In genomic region chr16:31487076-31487719, GRCh38 we compare ENCODE assay signal across 8 cellular contexts. TPM values are rescaled to one million over a fixed set of nuclear protein-coding genes. Genes with fewer than 3 reads are reported as not detected.
A peak's percentile ranks its signal among the peaks of the same experiment; 100 is the strongest.
DNase-seq lines count a peak whose midpoint lies in the region; ATAC-seq and TF ChIP-seq lines count a peak whose summit lies in the region.

No MANE protein-coding gene starts in this region.

- H3K36me3 Mint-ChIP-seq in GM23338 (ENCODE audit: low read depth) (peaks cover 15% of the 10 kb centered on the region), activated B cell treated with CpG ODN at 0.5 μM for 24 hours (ENCODE audit: low read depth) (peaks cover 16% of the 10 kb centered on the region)

- no peak overlapping the region for H3K27ac ChIP-seq in GM23338 (ENCODE audit: low read depth)
- no peak overlapping the region for H3K27ac ChIP-seq in smooth muscle cell (ENCODE audit: low read depth)

- peak overlapping the region; percentile 71 for H3K4me3 ChIP-seq in GM23338
- peak overlapping the region; percentile 48 for H3K4me3 ChIP-seq in iPS-11a (ENCODE audit: low read depth, low read length)
- H3K4me3 ChIP-seq in smooth muscle cell: peak overlapping the region; percentile 60

- peaks cover 58% of the 10 kb centered on the region for H3K27me3 Mint-ChIP-seq in GM23338 (ENCODE audit: insufficient read depth, low read depth, poor library complexity)
- peaks cover 7% of the 10 kb centered on the region for H3K27me3 Mint-ChIP-seq in activated B cell treated with CpG ODN at 0.5 μM for 24 hours

- H4K20me1 ChIP-seq in GM23338 (replicated peaks; ENCODE audit: insufficient read depth): no peaks in the 10 kb centered on the region
- H4K20me1 ChIP-seq in smooth muscle cell (ENCODE audit: low read depth): peaks cover 6% of the 10 kb centered on the region

- peaks cover 17% of the 10 kb centered on the region; the same call in 2 of the 3 replicates for H3K4me1 Mint-ChIP-seq in GM23338
- peaks cover 9% of the 10 kb centered on the region for H3K4me1 Mint-ChIP-seq in activated B cell treated with CpG ODN at 0.5 μM for 24 hours

- no peak for DNase-seq in GM23338 (ENCODE audit: low spot score)
- no peak for DNase-seq in activated B cell treated with CpG ODN at 0.5 μM for 24 hours
- DNase-seq in smooth muscle cell (lab: John Stamatoyannopoulos, UW; ENCODE audit: unreplicated experiment): no peak
- no peak for DNase-seq in SK-N-DZ (ENCODE audit: low spot score)
- no peak for DNase-seq in NCI-H524 (lab: John Stamatoyannopoulos, UW)
- no peak for DNase-seq in HEK293T (ENCODE audit: extremely low spot score)

- POLR2A ChIA-PET in activated B cell treated with CpG ODN at 0.5 μM for 24 hours (lab: Charles Lee): interaction anchor here (1.0 to 2.3 kb wide), 5 partner anchors 10 to 29 kb away, joined by 3 to 8 read pairs (median 5); partner anchors contain the start of genes ARMC5 and RUSF1
- POLR2A ChIA-PET in HEK293T (lab: Yijun Ruan, JAX): no interaction called here

- CTCF ChIA-PET in activated B cell treated with CpG ODN at 0.5 μM for 24 hours (lab: Charles Lee) (no interaction called here), HEK293T (lab: Yijun Ruan, JAX) (no interaction called here)

- no peak overlapping the region for H3K9ac ChIP-seq in smooth muscle cell (ENCODE audit: low read depth)

- 14% methylated on average over 48 of the region's 48 CpGs for WGBS in smooth muscle cell (ENCODE audit: low lambda C conversion rate)

- H3K79me2 ChIP-seq in GM23338 (replicated peaks; ENCODE audit: insufficient read depth): no peaks in the 10 kb centered on the region
- no peaks in the 10 kb centered on the region for H3K79me2 ChIP-seq in smooth muscle cell (ENCODE audit: low read depth)

- H3K4me2 ChIP-seq in GM23338 (peak overlapping the region; percentile 88), smooth muscle cell (peak overlapping the region; percentile 99)

- no peaks in the 10 kb centered on the region for H3K36me3 ChIP-seq in GM23338 (ENCODE audit: insufficient read depth)
- H3K36me3 ChIP-seq in smooth muscle cell (ENCODE audit: low read depth): no peaks in the 10 kb centered on the region

- H3K27me3 ChIP-seq in GM23338 (ENCODE audit: insufficient read depth) (peaks cover 64% of the 10 kb centered on the region), smooth muscle cell (ENCODE audit: low read depth) (peaks cover 32% of the 10 kb centered on the region)

- H2AFZ ChIP-seq in GM23338 (peak overlapping the region; percentile 98), smooth muscle cell (ENCODE audit: low read depth) (no peak overlapping the region)

- H3K9me3 Mint-ChIP-seq in GM23338: no peaks in the 10 kb centered on the region; the same call in 2 of the 3 replicates
- no peaks in the 10 kb centered on the region for H3K9me3 Mint-ChIP-seq in activated B cell treated with CpG ODN at 0.5 μM for 24 hours

- H3K4me1 ChIP-seq in GM23338 (ENCODE audit: insufficient read depth) (no peaks in the 10 kb centered on the region; the same call in 1 of the 2 replicates), smooth muscle cell (ENCODE audit: low read depth) (peaks cover 8% of the 10 kb centered on the region)

- no peaks in the 10 kb centered on the region for H3K9me2 ChIP-seq in GM23338 (ENCODE audit: insufficient read depth)

- no peak for TF ChIP-seq CTCF in GM23338 (conservative IDR thresholded peaks at IDR 0.05; ENCODE audit: low read depth in 2 of 2)
- no peak for TF ChIP-seq CTCF in activated B cell treated with CpG ODN at 0.5 μM for 24 hours (IDR thresholded peaks at IDR 0.05)
- no peak for TF ChIP-seq CTCF in smooth muscle cell (IDR thresholded peaks at IDR 0.05; ENCODE audit: borderline replicate concordance, insufficient read depth, poor library complexity, severe bottlenecking)

- intact Hi-C loops in activated B cell treated with CpG ODN at 0.5 μM for 24 hours (cut with micrococcal nuclease): loop anchor here (1.0 to 2.0 kb wide), 3 partner anchors 10 to 28 kb away; partner anchors contain the start of genes ARMC5 and TGFB1I1

- peak; percentile 3 for ATAC-seq in GM23338
- no peak for ATAC-seq in activated B cell treated with CpG ODN at 0.5 μM for 24 hours (ENCODE audit: low read depth)
- ATAC-seq in HG03469 (IDR thresholded peaks at IDR 0.05; ENCODE audit: unreplicated experiment): no peak

- no peak overlapping the region for H3K27ac Mint-ChIP-seq in GM23338
- no peak overlapping the region for H3K27ac Mint-ChIP-seq in activated B cell treated with CpG ODN at 0.5 μM for 24 hours

- no peaks in the 10 kb centered on the region for H3K9me3 ChIP-seq in smooth muscle cell (replicated peaks; ENCODE audit: low read depth)

- H3F3A ChIP-seq in GM23338 (replicated peaks; ENCODE audit: low read depth) (no peaks in the 10 kb centered on the region), smooth muscle cell (ENCODE audit: low read depth) (no peaks in the 10 kb centered on the region)

- peak overlapping the region; percentile 79 for H3K4me3 Mint-ChIP-seq in GM23338
- peak overlapping the region; percentile 86 for H3K4me3 Mint-ChIP-seq in activated B cell treated with CpG ODN at 0.5 μM for 24 hours

TF ChIP-seq in GM23338, 12 proteins besides CTCF, POLR2A, EP300 and RAD21 (continues in another document):
- TF ChIP-seq NANOG (IDR thresholded peaks at IDR 0.05; ENCODE audit: borderline replicate concordance): no peak
- no peak for TF ChIP-seq ZNF331 (CRISPR knock-in tag; IDR thresholded peaks at IDR 0.05; ENCODE audit: low read depth)
- TF ChIP-seq ZNF114 (CRISPR knock-in tag; IDR thresholded peaks at IDR 0.05): no peak
- peak; percentile 70 for TF ChIP-seq EZH2 (IDR thresholded peaks at IDR 0.05; ENCODE audit: low read depth, unreplicated experiment)

TF ChIP-seq in HEK293T, 16 proteins besides CTCF, POLR2A, EP300 and RAD21:
- TF ChIP-seq ZNF384 (IDR thresholded peaks at IDR 0.05): no peak
- no peak for TF ChIP-seq FOXM1 (IDR thresholded peaks at IDR 0.05; ENCODE audit: borderline replicate concordance)
- no peak for TF ChIP-seq TARDBP (IDR thresholded peaks at IDR 0.05)
- no peak for TF ChIP-seq FOXK2 (IDR thresholded peaks at IDR 0.05)
- TF ChIP-seq FOXA1 (IDR thresholded peaks at IDR 0.05): no peak
- TF ChIP-seq CTBP1 (IDR thresholded peaks at IDR 0.05; ENCODE audit: borderline replicate concordance): no peak
- TF ChIP-seq LEF1 (IDR thresholded peaks at IDR 0.05; ENCODE audit: borderline replicate concordance): no peak
- TF ChIP-seq NFRKB (IDR thresholded peaks at IDR 0.05): no peak
- TF ChIP-seq ARNT (IDR thresholded peaks at IDR 0.05): no peak

RNA-seq across cellular contexts. Expression of gene SLC5A2, which starts 4.3 kb away (rescaled TPM):
- total RNA-seq in GM23338 (2014; rRNA removed; shearing (Covaris generic)): 0.66 and 0.76 TPM in 2 replicates
- polyA plus RNA-seq in GM23338 (2016; fragmentation: Nextera tagmentation; extraction: Ambion mirVana): 3.6 and 7.3 TPM in 2 replicates
- total RNA-seq in activated B cell treated with CpG ODN at 0.5 μM for 24 hours: not detected in 2 replicates
- 0.40 TPM in 1 of 2 replicates, not detected in the other for total RNA-seq in smooth muscle cell
- polyA plus RNA-seq in smooth muscle cell: 5.1 and 10.6 TPM in 2 replicates
- 0.09 and 0.36 TPM in 2 replicates for polyA plus RNA-seq in SK-N-DZ (2014; cell fraction: cytosol; rRNA removed)
- 0.15 and 1.3 TPM in 2 replicates for polyA plus RNA-seq in SK-N-DZ (2014; cell fraction: nucleus; rRNA removed)

RNA-seq across cellular contexts. Expression of gene TGFB1I1, which starts 15.2 kb away (rescaled TPM):
- 4.1 and 4.2 TPM in 2 replicates for total RNA-seq in GM23338 (2014; rRNA removed; shearing (Covaris generic))
- polyA plus RNA-seq in GM23338 (2016; fragmentation: Nextera tagmentation; extraction: Ambion mirVana) (3.7 and 4.2 TPM in 2 replicates), smooth muscle cell (203 and 213 TPM in 2 replicates)
- total RNA-seq in activated B cell treated with CpG ODN at 0.5 μM for 24 hours (1.4 and 2.6 TPM in 2 replicates), smooth muscle cell (67.2 and 73.0 TPM in 2 replicates)
- 5.1 and 8.2 TPM in 2 replicates for polyA plus RNA-seq in SK-N-DZ (2014; cell fraction: cytosol; rRNA removed)
- polyA plus RNA-seq in SK-N-DZ (2014; cell fraction: nucleus; rRNA removed): 5.6 and 24.8 TPM in 2 replicates

RNA-seq across cellular contexts. Expression of gene RUSF1, which starts 21.0 kb away (rescaled TPM):
- 26.5 and 36.1 TPM in 2 replicates for total RNA-seq in GM23338 (2014; rRNA removed; shearing (Covaris generic))
- polyA plus RNA-seq in GM23338 (2016; fragmentation: Nextera tagmentation; extraction: Ambion mirVana) (8.4 and 8.9 TPM in 2 replicates), smooth muscle cell (72.1 and 73.7 TPM in 2 replicates)
- total RNA-seq in activated B cell treated with CpG ODN at 0.5 μM for 24 hours (58.6 and 59.7 TPM in 2 replicates), smooth muscle cell (55.9 and 68.7 TPM in 2 replicates)
- 53.3 and 56.4 TPM in 2 replicates for polyA plus RNA-seq in SK-N-DZ (2014; cell fraction: cytosol; rRNA removed)
- polyA plus RNA-seq in SK-N-DZ (2014; cell fraction: nucleus; rRNA removed): 228 and 233 TPM in 2 replicates

RNA-seq across cellular contexts. Expression of gene ARMC5, which starts 27.9 kb away (rescaled TPM):
- total RNA-seq in GM23338 (2014; rRNA removed; shearing (Covaris generic)): 10.2 and 11.3 TPM in 2 replicates
- polyA plus RNA-seq in GM23338 (2016; fragmentation: Nextera tagmentation; extraction: Ambion mirVana) (5.9 and 7.5 TPM in 2 replicates), smooth muscle cell (19.6 and 24.6 TPM in 2 replicates)
- total RNA-seq in activated B cell treated with CpG ODN at 0.5 μM for 24 hours (10.9 TPM in 2 replicates), smooth muscle cell (5.8 and 7.0 TPM in 2 replicates)
- 15.0 and 20.6 TPM in 2 replicates for polyA plus RNA-seq in SK-N-DZ (2014; cell fraction: cytosol; rRNA removed)
- polyA plus RNA-seq in SK-N-DZ (2014; cell fraction: nucleus; rRNA removed): 26.7 and 32.3 TPM in 2 replicates

RNA-seq across cellular contexts. Expression of gene AHSP, which starts 40.5 kb away (rescaled TPM):
- total RNA-seq in GM23338 (2014; rRNA removed; shearing (Covaris generic)): not detected in 2 replicates
- polyA plus RNA-seq in GM23338 (2016; fragmentation: Nextera tagmentation; extraction: Ambion mirVana): 2.0 and 2.1 TPM in 2 replicates
- not detected in 2 replicates for total RNA-seq in activated B cell treated with CpG ODN at 0.5 μM for 24 hours
- not detected in 2 replicates for total RNA-seq in smooth muscle cell
- not detected in 2 replicates for polyA plus RNA-seq in smooth muscle cell
- not detected in 2 replicates for polyA plus RNA-seq in SK-N-DZ (2014; cell fraction: cytosol; rRNA removed)
- polyA plus RNA-seq in SK-N-DZ (2014; cell fraction: nucleus; rRNA removed): not detected in 2 replicates

Comparison
In these comparisons a context has a peak if more than half of its experiments do, and no peak if none do; other contexts are left out.
1. RNA of gene TGFB1I1, which starts 15.2 kb away (total RNA-seq): 67.2 to 73.0 TPM in smooth muscle cell; 4.1 to 4.2 TPM in GM23338 and 1.4 to 2.6 TPM in activated B cell treated with CpG ODN at 0.5 μM for 24 hours; every median in the first group is over 10 times any median in the second.
2. Peak in every context shown above with its lines, with median percentiles within 50 percentile points of each other: H3K4me3 ChIP-seq.